In genomic region chr10:91796332-91797076, GRCh38 we compare ENCODE assay signal across 8 cellular contexts. TPM values are rescaled to one million over a fixed set of nuclear protein-coding genes. Genes with fewer than 3 reads are reported as not detected.
DNase-seq lines count a peak whose midpoint lies in the region; ATAC-seq and TF ChIP-seq lines count a peak whose summit lies in the region.

No MANE protein-coding gene starts in this region.

- H3K27me3 Mint-ChIP-seq in activated naive CD8-positive, alpha-beta T cell treated with anti-CD3 and anti-CD28 coated beads, Interleukin-2, amount 50 U/mL, for 24 hours, result no peaks in the 10 kb centered on the region

- peaks cover 8% of the 10 kb centered on the region for H3K36me3 Mint-ChIP-seq in activated naive CD8-positive, alpha-beta T cell treated with anti-CD3 and anti-CD28 coated beads, Interleukin-2, amount 50 U/mL, for 24 hours (ENCODE audit: low read depth)

- H3K79me2 ChIP-seq in smooth muscle cell (ENCODE audit: low read depth), result peaks cover 32% of the 10 kb centered on the region

- ATAC-seq in GM18519 (IDR thresholded peaks at IDR 0.05; ENCODE audit: low FRiP score, unreplicated experiment), result peak; percentile 40
- peak; percentile 33 for ATAC-seq in HG03039 (IDR thresholded peaks at IDR 0.05; ENCODE audit: unreplicated experiment)
- peak; percentile 66 for ATAC-seq in activated naive CD8-positive, alpha-beta T cell treated with anti-CD3 and anti-CD28 coated beads, Interleukin-2, amount 50 U/mL, for 24 hours

- H3K4me1 ChIP-seq in smooth muscle cell (ENCODE audit: low read depth), result peaks cover 38% of the 10 kb centered on the region

- 33% methylated on average over 8 of the region's 11 CpGs for WGBS in smooth muscle cell (ENCODE audit: low lambda C conversion rate)

- H3K9me3 Mint-ChIP-seq in activated naive CD8-positive, alpha-beta T cell treated with anti-CD3 and anti-CD28 coated beads, Interleukin-2, amount 50 U/mL, for 24 hours, result no peaks in the 10 kb centered on the region

- peaks cover 52% of the 10 kb centered on the region for H3K4me1 Mint-ChIP-seq in activated naive CD8-positive, alpha-beta T cell treated with anti-CD3 and anti-CD28 coated beads, Interleukin-2, amount 50 U/mL, for 24 hours

- no peak overlapping the region for H3K9ac ChIP-seq in SK-N-MC (ENCODE audit: insufficient read length)
- H3K9ac ChIP-seq in smooth muscle cell (ENCODE audit: low read depth), result no peak overlapping the region

- no peaks in the 10 kb centered on the region for H3K9me3 ChIP-seq in SK-N-MC (ENCODE audit: low read depth, low read length)
- no peaks in the 10 kb centered on the region for H3K9me3 ChIP-seq in iPS-18c (ENCODE audit: control insufficient read depth, insufficient read depth, low read length)
- H3K9me3 ChIP-seq in smooth muscle cell (replicated peaks; ENCODE audit: low read depth), result no peaks in the 10 kb centered on the region

- intact Hi-C loops in posterior vena cava (cut with DNase I), result no loop called here

- H3K4me3 Mint-ChIP-seq in activated naive CD8-positive, alpha-beta T cell treated with anti-CD3 and anti-CD28 coated beads, Interleukin-2, amount 50 U/mL, for 24 hours, result peak overlapping the region; percentile 88

- 0 out of 2 replicates have a peak overlapping the region, but pooled peaks have one; percentile 88 for H3K4me3 ChIP-seq in SK-N-MC
- H3K4me3 ChIP-seq in iPS-18c (ENCODE audit: insufficient read depth, low read depth, low read length), result peak overlapping the region; percentile 46
- peak overlapping the region; percentile 87 for H3K4me3 ChIP-seq in smooth muscle cell

- peak overlapping the region; percentile 84 for H2AFZ ChIP-seq in smooth muscle cell (ENCODE audit: low read depth)

- peak overlapping the region; percentile 95 for H3K27ac Mint-ChIP-seq in activated naive CD8-positive, alpha-beta T cell treated with anti-CD3 and anti-CD28 coated beads, Interleukin-2, amount 50 U/mL, for 24 hours

- no peaks in the 10 kb centered on the region for H3K27me3 ChIP-seq in smooth muscle cell (ENCODE audit: low read depth)

- H3K27ac ChIP-seq in SK-N-MC (no peak overlapping the region), smooth muscle cell (ENCODE audit: low read depth) (peak overlapping the region; percentile 84)

- no peak for DNase-seq in SK-N-MC (ENCODE audit: low read depth, low spot score)
- peak; percentile 59 for DNase-seq in activated naive CD8-positive, alpha-beta T cell treated with anti-CD3 and anti-CD28 coated beads, Interleukin-2, amount 50 U/mL, for 24 hours
- no peak for DNase-seq in smooth muscle cell (lab: John Stamatoyannopoulos, UW; ENCODE audit: unreplicated experiment)
- DNase-seq in posterior vena cava (ENCODE audit: low spot score), result no peak
- no peak for DNase-seq in NCI-H524 (lab: John Stamatoyannopoulos, UW)

- H3F3A ChIP-seq in smooth muscle cell (ENCODE audit: low read depth), result no peaks in the 10 kb centered on the region

- H4K20me1 ChIP-seq in smooth muscle cell (ENCODE audit: low read depth), result peaks cover 27% of the 10 kb centered on the region

- H3K36me3 ChIP-seq in SK-N-MC (ENCODE audit: insufficient read depth, low read length) (no peaks in the 10 kb centered on the region), smooth muscle cell (ENCODE audit: low read depth) (no peaks in the 10 kb centered on the region)

- H3K4me2 ChIP-seq in smooth muscle cell, result peak overlapping the region; percentile 100

- no peak for TF ChIP-seq CTCF in smooth muscle cell (IDR thresholded peaks at IDR 0.05; ENCODE audit: borderline replicate concordance, insufficient read depth, poor library complexity, severe bottlenecking)

RNA-seq across cellular contexts. Expression of gene TNKS2, which starts 1.7 kb away (rescaled TPM):
- total RNA-seq in smooth muscle cell, result 44.5 and 45.6 TPM in 2 replicates
- polyA plus RNA-seq in smooth muscle cell, result 12.1 and 16.2 TPM in 2 replicates
- total RNA-seq in posterior vena cava, result 10 to 100 TPM; 29.8 to 38.1 TPM
